In the genomic region with DNA sequence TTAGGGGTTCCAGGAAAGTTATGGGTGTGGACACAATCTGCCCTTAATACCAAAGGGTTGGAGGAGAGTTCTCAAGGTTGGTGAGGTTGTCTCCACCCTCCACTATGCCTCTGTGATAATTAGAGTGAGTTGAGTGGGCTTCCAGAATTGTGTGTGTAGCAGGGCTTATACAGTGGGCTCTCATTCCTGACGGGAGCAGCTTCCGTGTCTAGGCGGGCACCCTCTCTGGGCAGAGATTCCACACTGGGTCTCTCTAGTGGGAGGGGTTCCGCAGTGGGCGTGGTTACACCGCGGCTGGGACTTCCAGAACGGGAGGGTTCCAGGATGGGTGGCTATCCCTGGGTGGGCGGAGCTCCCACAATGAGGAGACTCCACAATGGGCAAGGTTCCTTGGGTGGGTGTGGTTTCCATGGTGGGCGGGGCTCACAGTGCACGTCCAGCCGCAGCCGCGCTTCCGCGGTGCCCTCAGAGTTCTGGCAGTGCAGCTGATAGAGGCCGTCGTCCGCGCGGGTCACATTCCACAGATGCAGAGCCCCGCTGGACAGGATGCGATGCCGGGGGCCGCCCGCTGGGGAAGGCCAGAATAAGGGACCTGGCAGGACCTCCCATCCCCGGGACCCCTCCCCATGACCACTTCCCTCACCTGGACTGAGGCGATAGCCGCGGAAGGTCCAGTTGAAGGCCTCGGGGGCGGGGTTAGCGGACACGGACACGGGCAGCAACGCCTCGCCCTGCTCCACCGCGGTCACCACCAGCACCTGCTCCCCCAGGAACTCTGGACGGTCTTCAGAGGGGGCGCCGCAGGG, we compare ENCODE assay signal across 1 cellular context.
TF ChIP-seq lines count a peak whose summit lies in the region.

No MANE protein-coding gene starts in this region.

TF ChIP-seq in HEK293, 187 proteins besides CTCF, POLR2A, EP300 and RAD21 (continued from another document):
- TF ChIP-seq TSHZ1 (tag by site-specific recombination; IDR thresholded peaks at IDR 0.05; ENCODE audit: borderline replicate concordance) (no peak), ZBTB1 (tag by site-specific recombination; IDR thresholded peaks at IDR 0.05) (no peak), PATZ1 (tag by site-specific recombination; IDR thresholded peaks at IDR 0.05) (no peak), ZNF341 (tag by site-specific recombination; IDR thresholded peaks at IDR 0.05; ENCODE audit: low read depth) (no peak), HOXA7 (CRISPR knock-in tag; IDR thresholded peaks at IDR 0.05; ENCODE audit: borderline replicate concordance) (0 out of 2 replicates have a peak, but pooled peaks have one; percentile 73), ZNF211 (tag by site-specific recombination; IDR thresholded peaks at IDR 0.05; ENCODE audit: low read depth) (no peak), MYNN (tag by site-specific recombination; IDR thresholded peaks at IDR 0.05; ENCODE audit: borderline replicate concordance) (no peak), ZNF157 (tag by site-specific recombination; IDR thresholded peaks at IDR 0.05) (no peak)
- TF ChIP-seq, protein P1, sequence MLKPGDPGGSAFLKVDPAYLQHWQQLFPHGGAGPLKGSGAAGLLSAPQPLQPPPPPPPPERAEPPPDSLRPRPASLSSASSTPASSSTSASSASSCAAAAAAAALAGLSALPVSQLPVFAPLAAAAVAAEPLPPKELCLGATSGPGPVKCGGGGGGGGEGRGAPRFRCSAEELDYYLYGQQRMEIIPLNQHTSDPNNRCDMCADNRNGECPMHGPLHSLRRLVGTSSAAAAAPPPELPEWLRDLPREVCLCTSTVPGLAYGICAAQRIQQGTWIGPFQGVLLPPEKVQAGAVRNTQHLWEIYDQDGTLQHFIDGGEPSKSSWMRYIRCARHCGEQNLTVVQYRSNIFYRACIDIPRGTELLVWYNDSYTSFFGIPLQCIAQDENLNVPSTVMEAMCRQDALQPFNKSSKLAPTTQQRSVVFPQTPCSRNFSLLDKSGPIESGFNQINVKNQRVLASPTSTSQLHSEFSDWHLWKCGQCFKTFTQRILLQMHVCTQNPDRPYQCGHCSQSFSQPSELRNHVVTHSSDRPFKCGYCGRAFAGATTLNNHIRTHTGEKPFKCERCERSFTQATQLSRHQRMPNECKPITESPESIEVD (tag by site-specific recombination; IDR thresholded peaks at IDR 0.05), result no peak
- TF ChIP-seq, protein P2, sequence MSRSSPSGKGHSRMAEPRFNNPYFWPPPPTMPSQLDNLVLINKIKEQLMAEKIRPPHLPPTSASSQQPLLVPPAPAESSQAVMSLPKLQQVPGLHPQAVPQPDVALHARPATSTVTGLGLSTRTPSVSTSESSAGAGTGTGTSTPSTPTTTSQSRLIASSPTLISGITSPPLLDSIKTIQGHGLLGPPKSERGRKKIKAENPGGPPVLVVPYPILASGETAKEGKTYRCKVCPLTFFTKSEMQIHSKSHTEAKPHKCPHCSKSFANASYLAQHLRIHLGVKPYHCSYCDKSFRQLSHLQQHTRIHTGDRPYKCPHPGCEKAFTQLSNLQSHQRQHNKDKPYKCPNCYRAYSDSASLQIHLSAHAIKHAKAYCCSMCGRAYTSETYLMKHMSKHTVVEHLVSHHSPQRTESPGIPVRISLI (tag by site-specific recombination; IDR thresholded peaks at IDR 0.05), result no peak
